Comparison of ENCODE assay signal across 13 cellular contexts in the genomic region with DNA sequence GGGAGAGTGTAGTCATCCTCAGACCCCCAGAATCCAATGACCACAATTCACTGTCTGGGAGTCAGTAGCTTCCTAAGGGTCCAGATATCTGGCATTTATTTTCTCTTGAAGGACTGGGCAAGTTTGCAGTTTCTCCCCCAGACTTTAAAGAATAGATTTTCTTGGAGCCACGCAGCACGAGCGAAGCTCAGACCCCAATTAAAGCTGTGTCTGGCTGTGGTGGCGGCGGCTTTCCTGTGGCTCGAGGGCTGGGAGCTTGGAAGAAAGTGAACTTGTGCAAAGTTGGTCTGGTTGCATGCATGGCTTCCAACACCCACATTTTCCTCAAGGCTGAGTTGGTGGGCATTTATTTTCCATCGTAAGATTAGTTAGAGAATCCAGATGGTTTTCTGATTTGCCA.
"Had no signal": no experiment of that assay in that cellular context is flagged by ENCODE, and none has a peak within 500 bp of the region (broad histone marks: within the 10 kb centered on the region; RNA-seq: fewer than 3 reads in every experiment).

No MANE protein-coding gene starts in this region.

- H3K9me3 ChIP-seq: gastrocnemius medialis, heart left ventricle, suprapubic skin had no signal

- H3K4me3 Mint-ChIP-seq: activated CD4-positive, alpha-beta T cell treated with anti-CD3 and anti-CD28 coated beads, Interleukin-2, amount 10 ng/mL, durations not matched to agents 7 days and 5 days; activated T-cell treated with anti-CD3 and anti-CD28 coated beads, Interleukin-2, amount 50 U/mL, for 24 hours; natural killer cell had no signal

- H3K36me3 Mint-ChIP-seq: natural killer cell had no signal

- H3K27ac ChIP-seq: gastrocnemius medialis, SK-N-MC, suprapubic skin had no signal

- H3K9me3 Mint-ChIP-seq: activated CD4-positive, alpha-beta T cell treated with anti-CD3 and anti-CD28 coated beads, Interleukin-2, amount 10 ng/mL, durations not matched to agents 7 days and 5 days; activated T-cell treated with anti-CD3 and anti-CD28 coated beads, Interleukin-2, amount 50 U/mL, for 24 hours; natural killer cell had no signal

- DNase-seq: activated CD4-positive, alpha-beta T cell treated with anti-CD3 and anti-CD28 coated beads, Interleukin-2, amount 10 ng/mL, durations not matched to agents 7 days and 5 days; activated effector memory CD4-positive, alpha-beta T cell treated with Interleukin-2 at 50 U/mL for 16 hours; activated naive CD4-positive, alpha-beta T cell treated with anti-CD3 and anti-CD28 coated beads, Interleukin-2, amount 50 U/mL, for 16 hours; activated T-cell treated with anti-CD3 and anti-CD28 coated beads, Interleukin-2, amount 50 U/mL, for 24 hours; effector CD4-positive, alpha-beta T cell; gastrocnemius medialis; natural killer cell; stimulated activated CD4-positive, alpha-beta T cell treated with anti-CD3 and anti-CD28 coated beads, Interleukin-4, amount 100 ng/mL, for 24 hours; stimulated activated naive CD4-positive, alpha-beta T cell treated with Interleukin-2 at 50 U/mL for 16 hours had no signal

- H3K4me3 ChIP-seq: gastrocnemius medialis, heart left ventricle, SK-N-MC, skin epidermis, suprapubic skin had no signal

- H3K27me3 ChIP-seq: gastrocnemius medialis, heart left ventricle had no signal

- ATAC-seq: gastrocnemius medialis, natural killer cell had no signal

- H3K36me3 ChIP-seq: gastrocnemius medialis, heart left ventricle, suprapubic skin had no signal

- H3K27ac Mint-ChIP-seq: activated CD4-positive, alpha-beta T cell treated with anti-CD3 and anti-CD28 coated beads, Interleukin-2, amount 10 ng/mL, durations not matched to agents 7 days and 5 days; activated T-cell treated with anti-CD3 and anti-CD28 coated beads, Interleukin-2, amount 50 U/mL, for 24 hours; natural killer cell had no signal

- H3K4me1 Mint-ChIP-seq: activated CD4-positive, alpha-beta T cell treated with anti-CD3 and anti-CD28 coated beads, Interleukin-2, amount 10 ng/mL, durations not matched to agents 7 days and 5 days had no signal
